ENCODE assay signal across 9 cellular contexts in genomic region chr2:88148929-88149438, GRCh38. TPM values are rescaled to one million over a fixed set of nuclear protein-coding genes. Genes with fewer than 3 reads are reported as not detected.
"Had no signal": no experiment of that assay in that cellular context is flagged by ENCODE, and none has a peak within 500 bp of the region (broad histone marks: within the 10 kb centered on the region; RNA-seq: fewer than 3 reads in every experiment).

No MANE protein-coding gene starts in this region.

- ATAC-seq: GM12878 had no signal

- FAIRE-seq: G401.6, GM12878, GM12891, GM12892, GM18507, GM19239 had no signal

- DNase-seq: GDM1, GF-D8 had no signal

- H3K4me3 ChIP-seq: GM12878 had no signal

RNA-seq across cellular contexts. Expression of gene FABP1, which starts 21.1 kb away (rescaled TPM):
- total RNA-seq: G401, GM12878 had no signal
- polyA plus RNA-seq: GM12878 had no signal

RNA-seq across cellular contexts. Expression of gene THNSL2, which starts 21.2 kb away (rescaled TPM):
- total RNA-seq: G401 had no signal
- polyA plus RNA-seq: GM12878 had no signal
